24 cellular contexts compared by ENCODE assay signal in the genomic region with DNA sequence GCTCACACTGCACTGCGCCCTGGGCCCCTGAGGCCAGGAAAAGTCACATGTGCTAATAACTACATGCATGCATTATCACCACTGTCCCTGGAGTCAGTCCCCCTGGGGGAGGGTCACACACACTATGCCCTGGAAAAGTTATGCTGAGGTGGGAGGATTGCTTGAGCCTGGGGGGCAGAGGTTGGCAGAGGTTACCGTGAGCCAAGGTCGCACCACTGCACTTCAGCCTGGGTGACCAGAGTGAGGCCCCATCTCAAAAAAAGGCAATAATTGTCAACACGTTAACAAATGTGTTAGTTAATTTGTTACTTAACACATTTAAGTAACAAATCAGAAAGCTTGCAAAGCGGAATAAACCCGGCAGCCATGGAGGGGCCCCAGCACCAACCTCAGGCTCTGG. TPM values are rescaled to one million over a fixed set of nuclear protein-coding genes. Genes with fewer than 3 reads are reported as not detected.
"Had no signal": no experiment of that assay in that cellular context is flagged by ENCODE, and none has a peak within 500 bp of the region (broad histone marks: within the 10 kb centered on the region; RNA-seq: fewer than 3 reads in every experiment).

No MANE protein-coding gene starts in this region.

- H3K4me1 ChIP-seq: esophagus muscularis mucosa, gastroesophageal sphincter, parathyroid adenoma, psoas muscle, sigmoid colon, stomach had no signal

- H3K4me3 Mint-ChIP-seq: central memory CD8-positive, alpha-beta T cell; naive thymus-derived CD8-positive, alpha-beta T cell; neural progenitor cell had no signal

- H3K27me3 Mint-ChIP-seq: central memory CD8-positive, alpha-beta T cell; naive thymus-derived CD8-positive, alpha-beta T cell had no signal

- H3K27me3 ChIP-seq: dorsolateral prefrontal cortex, esophagus muscularis mucosa, neural progenitor cell, sigmoid colon, stomach had no signal

- H2AFZ ChIP-seq: neural progenitor cell, parathyroid adenoma had no signal

- DNase-seq: cortex of kidney; dorsolateral prefrontal cortex; effector CD8-positive, alpha-beta T cell; glutamatergic neuron; left colon; mucosa of descending colon; occipital lobe; psoas muscle; retina; sigmoid colon; stimulated activated CD4-positive, alpha-beta T cell treated with anti-CD3 and anti-CD28 coated beads, Interleukin-2, amount 100 ng/mL, for 24 hours; stimulated activated naive CD4-positive, alpha-beta T cell; stomach; trophoblast cell had no signal

- H3K4me2 ChIP-seq: neural progenitor cell had no signal

- ATAC-seq: gastroesophageal sphincter; naive thymus-derived CD8-positive, alpha-beta T cell; psoas muscle had no signal

- H3K9me3 Mint-ChIP-seq: central memory CD8-positive, alpha-beta T cell; naive thymus-derived CD8-positive, alpha-beta T cell; neural progenitor cell had no signal

- H3K4me1 Mint-ChIP-seq: central memory CD8-positive, alpha-beta T cell; naive thymus-derived CD8-positive, alpha-beta T cell had no signal

- H3K9ac ChIP-seq: neural progenitor cell, parathyroid adenoma had no signal

- H3K9me3 ChIP-seq: esophagus muscularis mucosa, gastroesophageal sphincter, mucosa of descending colon, psoas muscle, sigmoid colon, stomach had no signal

- H3K79me2 ChIP-seq: parathyroid adenoma had no signal

- H3K27ac Mint-ChIP-seq: naive thymus-derived CD8-positive, alpha-beta T cell; neural progenitor cell had no signal

- FAIRE-seq: endometrium had no signal

- H3K4me3 ChIP-seq: dorsolateral prefrontal cortex, esophagus muscularis mucosa, gastroesophageal sphincter, mucosa of descending colon, neural progenitor cell, psoas muscle, sigmoid colon, skin epidermis, stomach had no signal

- H3K36me3 ChIP-seq: neural progenitor cell had no signal

- H3K27ac ChIP-seq: esophagus muscularis mucosa, gastroesophageal sphincter, neural progenitor cell, parathyroid adenoma, psoas muscle, sigmoid colon, skin epidermis, stomach had no signal

- H3K36me3 Mint-ChIP-seq: naive thymus-derived CD8-positive, alpha-beta T cell; neural progenitor cell had no signal

RNA-seq across cellular contexts. Expression of gene SEC14L6, which starts 13.3 kb away (rescaled TPM):
- total RNA-seq: fibroblast of villous mesenchyme; lung microvascular endothelial cell; naive thymus-derived CD8-positive, alpha-beta T cell; psoas muscle had no signal
- polyA plus RNA-seq: naive thymus-derived CD8-positive, alpha-beta T cell; psoas muscle had no signal

RNA-seq across cellular contexts. Expression of gene GAL3ST1, which starts 14.6 kb away (rescaled TPM):
- total RNA-seq: fibroblast of villous mesenchyme had no signal

RNA-seq across cellular contexts. Expression of gene SEC14L4, which starts 54.4 kb away (rescaled TPM):
- total RNA-seq: esophagus muscularis mucosa; gastroesophageal sphincter; left colon; lung microvascular endothelial cell; mucosa of descending colon; naive thymus-derived CD8-positive, alpha-beta T cell; occipital lobe; psoas muscle; sigmoid colon had no signal
- polyA plus RNA-seq: naive thymus-derived CD8-positive, alpha-beta T cell had no signal
